14 cellular contexts compared by ENCODE assay signal in genomic region chr17:38890410-38890746, GRCh38.
DNase-seq lines count a peak whose midpoint lies in the region; ATAC-seq and TF ChIP-seq lines count a peak whose summit lies in the region.
"Had no signal": no experiment of that assay in that cellular context is flagged by ENCODE, and none has a peak within 500 bp of the region (broad histone marks: within the 10 kb centered on the region; RNA-seq: fewer than 3 reads in every experiment).

No MANE protein-coding gene starts in this region.

- no peaks in the 10 kb centered on the region for H3K27me3 Mint-ChIP-seq in central memory CD8-positive, alpha-beta T cell

- POLR2A ChIA-PET in GM10248 (lab: Yijun Ruan, JAX) = no interaction called here

- peaks cover 88% of the 10 kb centered on the region for H3K4me1 Mint-ChIP-seq in central memory CD8-positive, alpha-beta T cell

- peaks cover 55% of the 10 kb centered on the region for H3K36me3 Mint-ChIP-seq in central memory CD8-positive, alpha-beta T cell (ENCODE audit: insufficient read depth)

- CTCF ChIA-PET in GM10248 (lab: Yijun Ruan, JAX) = no interaction called here

- no peak for TF ChIP-seq CTCF in GM10248 (IDR thresholded peaks at IDR 0.05; ENCODE audit: control extremely low read depth, extremely low read depth, low read depth, missing control alignments)

- peak; percentile 63 for DNase-seq in activated CD8-positive, alpha-beta memory T cell treated with anti-CD3 and anti-CD28 coated beads for 24 hours
- no peak for DNase-seq in activated CD8-positive, alpha-beta memory T cell treated with anti-CD3 and anti-CD28 coated beads, Interleukin-2, amount 50 U/mL, for 4 hours
- DNase-seq in NCI-H226 = peak; percentile 47
- DNase-seq in central memory CD8-positive, alpha-beta T cell (ENCODE audit: low spot score in 2 of 2) = no peak
- no peak for DNase-seq in stimulated activated naive CD8-positive, alpha-beta T cell treated with anti-CD3 and anti-CD28 coated beads, Interleukin-15, Interleukin-2, amounts not matched to agents 100 U/mL and 50 U/mL, for 24 hours
- DNase-seq in GM10248 (ENCODE audit: extremely low spot score) = no peak
- DNase-seq: Caco-2, dermis blood vessel endothelial cell, head of caudate nucleus, KG1, mucosa of descending colon, NCI-H446 had no signal

- H3K4me3 Mint-ChIP-seq in central memory CD8-positive, alpha-beta T cell = peak overlapping the region; percentile 73

- peak; percentile 19 for ATAC-seq in central memory CD8-positive, alpha-beta T cell (replicated peaks; ENCODE audit: extremely low read depth, poor library complexity, severe bottlenecking)
- ATAC-seq in stimulated activated naive CD8-positive, alpha-beta T cell treated with anti-CD3 and anti-CD28 coated beads, Interleukin-15, Interleukin-2, amounts not matched to agents 100 U/mL and 50 U/mL, for 24 hours = peak; percentile 5
- ATAC-seq in HG03280 (IDR thresholded peaks at IDR 0.05; ENCODE audit: unreplicated experiment) = no peak
- ATAC-seq in HG02623 (IDR thresholded peaks at IDR 0.05; ENCODE audit: unreplicated experiment) = no peak
- ATAC-seq: mucosa of descending colon had no signal

- peak overlapping the region; percentile 90 for H3K27ac Mint-ChIP-seq in central memory CD8-positive, alpha-beta T cell (ENCODE audit: low read depth)

- no peaks in the 10 kb centered on the region for H3K9me3 Mint-ChIP-seq in central memory CD8-positive, alpha-beta T cell

Comparison
In these comparisons a context has a peak if more than half of its experiments do, and no peak if none do; other contexts are left out.
1. DNase-seq: peak in activated CD8-positive, alpha-beta memory T cell treated with anti-CD3 and anti-CD28 coated beads for 24 hours (single experiment) and NCI-H226 (single experiment); none in activated CD8-positive, alpha-beta memory T cell treated with anti-CD3 and anti-CD28 coated beads, Interleukin-2, amount 50 U/mL, for 4 hours (single experiment), central memory CD8-positive, alpha-beta T cell (0 of 2), stimulated activated naive CD8-positive, alpha-beta T cell treated with anti-CD3 and anti-CD28 coated beads, Interleukin-15, Interleukin-2, amounts not matched to agents 100 U/mL and 50 U/mL, for 24 hours (single experiment) and GM10248 (single experiment).
2. ATAC-seq: peak in central memory CD8-positive, alpha-beta T cell (single experiment) and stimulated activated naive CD8-positive, alpha-beta T cell treated with anti-CD3 and anti-CD28 coated beads, Interleukin-15, Interleukin-2, amounts not matched to agents 100 U/mL and 50 U/mL, for 24 hours (single experiment); none in HG03280 (single experiment) and HG02623 (single experiment).